Comparison of ENCODE assay signal across 8 cellular contexts in the genomic region with DNA sequence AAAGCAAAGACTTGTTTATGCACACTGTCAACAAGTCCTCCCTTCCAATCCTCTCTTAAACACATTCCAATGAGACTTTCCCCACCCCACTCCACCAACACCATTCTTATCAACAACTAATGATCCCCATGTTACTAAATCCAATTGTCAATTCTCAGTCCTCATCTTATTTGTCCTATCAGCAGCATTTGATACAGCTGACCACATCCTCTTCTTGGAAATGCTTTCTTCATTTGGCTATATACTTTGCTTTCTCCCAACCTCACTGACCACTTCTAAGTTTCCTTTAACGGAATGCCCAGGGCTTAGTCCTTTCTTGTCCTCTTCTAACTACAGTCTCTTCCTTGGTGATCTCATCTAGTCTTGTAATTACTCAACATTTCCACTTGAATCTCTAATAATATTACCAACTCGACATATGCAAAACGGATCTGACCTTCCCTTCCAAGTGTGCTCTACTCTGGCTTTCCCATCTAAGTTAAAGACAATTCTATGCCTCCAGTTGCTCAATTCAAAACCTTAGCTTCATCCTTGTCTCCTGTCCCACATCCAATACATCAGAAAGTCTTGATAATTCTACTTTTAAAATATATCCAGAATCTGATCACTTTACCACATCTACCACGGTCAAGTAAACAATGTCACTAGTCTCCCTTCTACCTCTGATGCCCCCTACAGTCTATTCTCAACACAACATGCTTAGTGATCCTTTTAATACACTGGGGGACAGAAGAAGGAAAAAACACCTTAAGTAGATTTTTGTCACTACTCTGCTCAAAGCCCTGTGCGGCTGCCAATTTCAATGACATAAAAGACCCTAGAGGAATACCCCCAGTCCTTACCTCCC. TPM values are rescaled to one million over a fixed set of nuclear protein-coding genes. Genes with fewer than 3 reads are reported as not detected.
DNase-seq lines count a peak whose midpoint lies in the region; ATAC-seq and TF ChIP-seq lines count a peak whose summit lies in the region.

No MANE protein-coding gene starts in this region.

- H3K27me3 ChIP-seq in KMS-11 (ENCODE audit: insufficient read depth, low read depth) (no peaks in the 10 kb centered on the region), Peyer's patch (no peaks in the 10 kb centered on the region)

- no peaks in the 10 kb centered on the region for H4K20me1 ChIP-seq in KMS-11 (ENCODE audit: insufficient read depth)

- no peak for TF ChIP-seq POLR2A in erythroblast (IDR thresholded peaks at IDR 0.05; ENCODE audit: low read length)
- no peak for TF ChIP-seq POLR2A in Peyer's patch (IDR thresholded peaks at IDR 0.05)

- no peak overlapping the region for H3K9ac ChIP-seq in KMS-11

- DNase-seq in erythroblast (lab: John Stamatoyannopoulos, UW) (peak; percentile 20 to 27), NCI-H1930 (lab: John Stamatoyannopoulos, UW) (no peak), Peyer's patch (no peak), LoVo (ENCODE audit: low spot score) (no peak)

- H3K4me3 ChIP-seq in KMS-11 (IDR thresholded peaks at IDR 0.05; ENCODE audit: insufficient read depth, low read depth, low read length) (no peak overlapping the region), Peyer's patch (no peak overlapping the region)

- TF ChIP-seq CTCF in GM12874 (IDR thresholded peaks at IDR 0.05; ENCODE audit: insufficient read depth, low read depth, low read length) (peak; percentile 35; the same call in 1 of the 2 replicates), KMS-11 (conservative IDR thresholded peaks at IDR 0.05; ENCODE audit: low read depth, low read length) (peak; percentile 29; the same call in 1 of the 2 replicates), Peyer's patch (IDR thresholded peaks at IDR 0.05) (no peak)

- H3K36me3 ChIP-seq in KMS-11 (ENCODE audit: insufficient read depth) (no peaks in the 10 kb centered on the region), Peyer's patch (no peaks in the 10 kb centered on the region)

- no peak overlapping the region for H3K4me2 ChIP-seq in KMS-11

- H3K4me1 ChIP-seq in KMS-11 (ENCODE audit: low read depth, poor library complexity, severe bottlenecking): no peaks in the 10 kb centered on the region
- H3K4me1 ChIP-seq in Peyer's patch: no peaks in the 10 kb centered on the region

- peak; percentile 75 for ATAC-seq in GM21576 (IDR thresholded peaks at IDR 0.05; ENCODE audit: unreplicated experiment)
- no peak for ATAC-seq in esophagus mucosa

- no peaks in the 10 kb centered on the region for H3K9me3 ChIP-seq in Peyer's patch

- no peaks in the 10 kb centered on the region for H3K79me2 ChIP-seq in KMS-11 (ENCODE audit: insufficient read depth, low read depth)

- H2AFZ ChIP-seq in KMS-11 (ENCODE audit: low read depth): no peak overlapping the region

- no peak overlapping the region for H3K27ac ChIP-seq in KMS-11
- H3K27ac ChIP-seq in Peyer's patch: no peak overlapping the region

RNA-seq across cellular contexts. Expression of a gene that starts 25.5 kb away (rescaled TPM):
- total RNA-seq in Peyer's patch: 10 to 100 TPM in 3 of 4 donors, 1 to 10 TPM in 1; 9.1 to 42.9 (median 13.0) TPM
- total RNA-seq in esophagus mucosa: 10.3 TPM

Comparison
In these comparisons a context has a peak if more than half of its experiments do, and no peak if none do; other contexts are left out.
1. CTCF ChIP-seq: peak in GM12874 (single experiment) and KMS-11 (single experiment); none in Peyer's patch (0 of 6).
2. DNase-seq: peak in erythroblast (2 of 2); none in NCI-H1930 (0 of 2), Peyer's patch (0 of 3) and LoVo (single experiment).